8 cellular contexts compared by ENCODE assay signal in the genomic region with DNA sequence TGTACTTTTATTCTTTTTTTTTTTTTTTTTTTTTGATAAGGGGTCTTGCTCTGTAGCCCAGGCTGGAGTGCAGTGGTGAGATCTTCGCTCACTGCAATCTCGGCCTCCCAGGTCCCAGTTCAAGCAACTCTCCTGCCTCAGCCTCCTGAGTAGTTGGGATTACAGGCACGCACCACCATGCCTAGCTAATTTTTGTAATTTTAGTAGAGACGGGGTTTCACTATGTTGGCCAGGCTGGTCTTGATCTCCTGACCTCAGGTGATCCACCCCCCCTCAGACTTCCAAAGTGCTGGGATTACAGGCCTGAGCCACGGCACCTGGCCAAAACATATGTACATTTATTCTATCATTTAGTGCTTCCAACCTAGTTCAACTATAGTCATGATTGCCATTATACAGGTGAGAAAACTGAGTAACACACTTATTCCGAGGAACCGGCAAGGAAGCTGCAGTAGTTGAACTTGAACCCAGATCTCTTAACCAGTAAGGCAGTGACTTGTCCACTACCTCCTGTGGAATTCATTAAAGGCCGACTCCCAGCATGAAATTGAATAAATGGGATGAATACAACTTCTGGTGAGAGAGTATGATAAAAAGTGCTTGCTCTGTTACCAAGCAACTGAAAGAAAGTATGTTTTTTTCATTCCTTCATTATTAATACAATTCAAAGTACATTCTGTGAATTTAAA. TPM values are rescaled to one million over a fixed set of nuclear protein-coding genes. Genes with fewer than 3 reads are reported as not detected.
A peak's percentile ranks its signal among the peaks of the same experiment; 100 is the strongest.
DNase-seq lines count a peak whose midpoint lies in the region; ATAC-seq and TF ChIP-seq lines count a peak whose summit lies in the region.

No MANE protein-coding gene starts in this region.

- peaks cover 4% of the 10 kb centered on the region for H3K9me3 Mint-ChIP-seq in stimulated activated naive CD8-positive, alpha-beta T cell treated with anti-CD3 and anti-CD28 coated beads, Interleukin-15, Interleukin-2, amounts not matched to agents 100 ng/mL and 50 ng/mL, for 24 hours

- no peaks in the 10 kb centered on the region for H3K27me3 Mint-ChIP-seq in stimulated activated naive CD8-positive, alpha-beta T cell treated with anti-CD3 and anti-CD28 coated beads, Interleukin-15, Interleukin-2, amounts not matched to agents 100 ng/mL and 50 ng/mL, for 24 hours

- no peak for ATAC-seq in stimulated activated naive CD8-positive, alpha-beta T cell treated with anti-CD3 and anti-CD28 coated beads, Interleukin-15, Interleukin-2, amounts not matched to agents 100 U/mL and 50 U/mL, for 24 hours
- no peak for ATAC-seq in GM18498 (IDR thresholded peaks at IDR 0.05; ENCODE audit: unreplicated experiment)
- ATAC-seq in GM21381 (IDR thresholded peaks at IDR 0.05; ENCODE audit: unreplicated experiment) = no peak
- no peak for ATAC-seq in GM21447 (IDR thresholded peaks at IDR 0.05; ENCODE audit: unreplicated experiment)

- in situ Hi-C loops in mammary epithelial cell (cut with MboI; ENCODE audit: low sequenced_read_pairs in 2 of 2) = loop anchor here (10.0 to 25.0 kb wide), 2 partner anchors 102 to 110 kb away; no protein-coding TSS in a partner anchor

- peaks cover 58% of the 10 kb centered on the region for H3K4me1 Mint-ChIP-seq in stimulated activated naive CD8-positive, alpha-beta T cell treated with anti-CD3 and anti-CD28 coated beads, Interleukin-15, Interleukin-2, amounts not matched to agents 100 ng/mL and 50 ng/mL, for 24 hours (ENCODE audit: low read depth)

- peaks cover 2% of the 10 kb centered on the region for H3K36me3 ChIP-seq in mammary epithelial cell (ENCODE audit: insufficient read depth, low read length)
- H3K36me3 ChIP-seq in muscle layer of colon (ENCODE audit: insufficient read depth, low read length) = no peaks in the 10 kb centered on the region

- dilution Hi-C loops in mammary epithelial cell (cut with HindIII; ENCODE audit: low sequenced_read_pairs) = no loop called here

- H3K9ac ChIP-seq in mammary epithelial cell (ENCODE audit: insufficient read depth, low read length) (peak overlapping the region; percentile 82), muscle layer of colon (ENCODE audit: low read length) (no peak overlapping the region)

- no peaks in the 10 kb centered on the region for H3K27me3 ChIP-seq in mammary epithelial cell (ENCODE audit: insufficient read depth, low read length)
- H3K27me3 ChIP-seq in muscle layer of colon (ENCODE audit: control insufficient read depth in 1 of 2, insufficient read depth in 2 of 2, low read length in 2 of 2) = no peaks in the 10 kb centered on the region

- intact Hi-C loops in mammary epithelial cell (cut with micrococcal nuclease) = loop anchor here (1.0 to 5.0 kb wide), 5 partner anchors 38 to 1362 kb away; partner anchors contain the start of gene HEBP1

- H3K4me1 ChIP-seq in mammary epithelial cell (ENCODE audit: insufficient read depth, low read length) = no peaks in the 10 kb centered on the region
- H3K4me1 ChIP-seq in muscle layer of colon (ENCODE audit: insufficient read depth, low read length) = no peaks in the 10 kb centered on the region

- TSS peak; percentile 50 for BruUV-seq in mammary epithelial cell (replicated peaks; lab: Mats Ljungman, UMichigan)

- H4K20me1 ChIP-seq in mammary epithelial cell (ENCODE audit: insufficient read depth, low read length) = no peaks in the 10 kb centered on the region

- peak overlapping the region; percentile 97 for H3K27ac Mint-ChIP-seq in stimulated activated naive CD8-positive, alpha-beta T cell treated with anti-CD3 and anti-CD28 coated beads, Interleukin-15, Interleukin-2, amounts not matched to agents 100 ng/mL and 50 ng/mL, for 24 hours

- DNase-seq in stimulated activated naive CD8-positive, alpha-beta T cell treated with anti-CD3 and anti-CD28 coated beads, Interleukin-15, Interleukin-2, amounts not matched to agents 100 U/mL and 50 U/mL, for 24 hours = no peak
- DNase-seq in mammary epithelial cell (no peak), germinal center (ENCODE audit: low spot score) (no peak)

- H2AFZ ChIP-seq in mammary epithelial cell (ENCODE audit: low read depth, low read length) = peak overlapping the region; percentile 83

- TF ChIP-seq CTCF in mammary epithelial cell (conservative IDR thresholded peaks at IDR 0.05 in 1 of 2, IDR thresholded peaks at IDR 0.05 in 1 of 2; ENCODE audit: extremely low read depth in 1 of 2, insufficient read depth in 1 of 2, low read depth in 1 of 2, low read length in 2 of 2) = no peak

- CTCF ChIA-PET in mammary epithelial cell (lab: Charles Lee; ENCODE audit: low non-redundant PET) = interaction anchor here (0.5 kb wide), 1 partner anchor 149 kb away, joined by 4 read pairs; no protein-coding TSS in a partner anchor

- WGBS in mammary epithelial cell (ENCODE audit: low coverage, missing lambda C conversion rate) = 82% methylated on average over 8 of the region's 8 CpGs

- H3K27ac ChIP-seq in mammary epithelial cell (ENCODE audit: insufficient read depth, low read depth, low read length) (peak overlapping the region; percentile 95), muscle layer of colon (ENCODE audit: low read depth, low read length) (peak overlapping the region; percentile 79)

- H3K4me3 Mint-ChIP-seq in stimulated activated naive CD8-positive, alpha-beta T cell treated with anti-CD3 and anti-CD28 coated beads, Interleukin-15, Interleukin-2, amounts not matched to agents 100 ng/mL and 50 ng/mL, for 24 hours = peak overlapping the region; percentile 84

- H3K4me3 ChIP-seq in mammary epithelial cell (replicated peaks in 1 of 3; ENCODE audit: insufficient read depth in 1 of 3, low read depth in 2 of 3, low read length in 3 of 3) (peak overlapping the region; percentile 36 to 100 (median 76)), muscle layer of colon (ENCODE audit: low read depth in 1 of 2, low read length in 2 of 2) (peak overlapping the region in 1 of 2 donors; percentile 61)

- H3K4me2 ChIP-seq in mammary epithelial cell (ENCODE audit: insufficient read depth, low read depth, low read length) = peak overlapping the region; percentile 56

- H3K36me3 Mint-ChIP-seq in stimulated activated naive CD8-positive, alpha-beta T cell treated with anti-CD3 and anti-CD28 coated beads, Interleukin-15, Interleukin-2, amounts not matched to agents 100 ng/mL and 50 ng/mL, for 24 hours (ENCODE audit: low read depth) = peaks cover 21% of the 10 kb centered on the region

- H3K79me2 ChIP-seq in mammary epithelial cell (ENCODE audit: insufficient read depth, low read length) = peaks cover 34% of the 10 kb centered on the region

- H3K9me3 ChIP-seq in mammary epithelial cell (replicated peaks; ENCODE audit: insufficient read depth, low read length) = no peaks in the 10 kb centered on the region
- H3K9me3 ChIP-seq in muscle layer of colon (ENCODE audit: low read length) = no peaks in the 10 kb centered on the region

RNA-seq across cellular contexts. Expression of gene ATF7IP, which starts 0.8 kb away (rescaled TPM):
- total RNA-seq in mammary epithelial cell = 10 to 100 TPM; 33.3 to 41.0 TPM
- 8.2 TPM for polyA plus RNA-seq in mammary epithelial cell
- polyA minus RNA-seq in mammary epithelial cell = 59.9 TPM
